ENCODE assay signal across 17 cellular contexts in genomic region chr12:32894566-32894965, GRCh38. TPM values are rescaled to one million over a fixed set of nuclear protein-coding genes. Genes with fewer than 3 reads are reported as not detected.
A peak's percentile ranks its signal among the peaks of the same experiment; 100 is the strongest.
DNase-seq lines count a peak whose midpoint lies in the region; ATAC-seq and TF ChIP-seq lines count a peak whose summit lies in the region.
"Had no signal": no experiment of that assay in that cellular context is flagged by ENCODE, and none has a peak within 500 bp of the region (broad histone marks: within the 10 kb centered on the region; RNA-seq: fewer than 3 reads in every experiment).

No MANE protein-coding gene starts in this region.

- no peak overlapping the region for H4K8ac ChIP-seq in mesendoderm (ENCODE audit: low read depth, low read length)

- TF ChIP-seq CTCF in colonic mucosa (IDR thresholded peaks at IDR 0.05), result no peak
- no peak for TF ChIP-seq CTCF in natural killer cell (IDR thresholded peaks at IDR 0.05)

- peak overlapping the region; percentile 29 for H2BK120ac ChIP-seq in mesendoderm (ENCODE audit: low read depth, low read length)

- DNase-seq in colonic mucosa (no peak), mesendoderm (no peak), DMS53 (lab: John Stamatoyannopoulos, UW) (no peak), natural killer cell (no peak)
- no peak for DNase-seq in effector memory CD8-positive, alpha-beta T cell
- DNase-seq: activated CD4-positive, alpha-beta T cell treated with anti-CD3 and anti-CD28 coated beads for 4 hours; activated naive CD8-positive, alpha-beta T cell treated with anti-CD3 and anti-CD28 coated beads for 36 hours; CD8-positive, alpha-beta memory T cell; effector CD8-positive, alpha-beta T cell; NCI-H1436; NCI-H2227 treated with DMSO at 0.1 percent for 48 hours; SHP77 treated with DMSO at 0.1 percent for 48 hours; T1000 had no signal

- no CpG with 5 or more reads among the region's 2 CpGs for WGBS in mesendoderm (ENCODE audit: extremely low coverage, insufficient coverage, low lambda C conversion rate)

- H2BK15ac ChIP-seq in mesendoderm (replicated peaks; ENCODE audit: low read depth), result peak overlapping the region; percentile 77

- peaks cover 33% of the 10 kb centered on the region for H3K4me1 ChIP-seq in ACC112 (ENCODE audit: control insufficient read depth, insufficient read depth, low read length, unreplicated experiment)
- H3K4me1 ChIP-seq in HUES6 (ENCODE audit: control insufficient read depth, insufficient read depth, low read length), result peaks cover 48% of the 10 kb centered on the region
- peaks cover 4% of the 10 kb centered on the region for H3K4me1 ChIP-seq in colonic mucosa
- peaks cover 8% of the 10 kb centered on the region for H3K4me1 ChIP-seq in mesendoderm (ENCODE audit: control insufficient read depth, low read depth, low read length)

- H3K4ac ChIP-seq in mesendoderm (ENCODE audit: low read depth, low read length), result no peak overlapping the region

- H3K9ac ChIP-seq in HUES6 (ENCODE audit: low read length) (peak overlapping the region; percentile 20), colonic mucosa (ENCODE audit: low read depth in 2 of 2, low read length in 2 of 2) (peak overlapping the region in 1 of 2 donors; percentile 76), mesendoderm (ENCODE audit: low read length) (no peak overlapping the region)

- H3K18ac ChIP-seq in mesendoderm (ENCODE audit: low read length), result peak overlapping the region; percentile 6

- intact Hi-C loops in colonic mucosa (cut with DNase I) (no loop called here), natural killer cell (cut with micrococcal nuclease) (no loop called here)

- no peak overlapping the region for H3K27ac Mint-ChIP-seq in effector memory CD8-positive, alpha-beta T cell
- no peak overlapping the region for H3K27ac Mint-ChIP-seq in natural killer cell
- H3K27ac Mint-ChIP-seq: activated naive CD8-positive, alpha-beta T cell treated with anti-CD3 and anti-CD28 coated beads for 36 hours; CD8-positive, alpha-beta memory T cell; natural killer cell treated with Interleukin-12 subunit alpha and Interleukin-12 subunit beta and Interleukin-15 and Interleukin-18, amount 100 ng/mL, for 72 hours had no signal

- H3K27ac ChIP-seq in ACC112 (ENCODE audit: low read depth, low read length), result no peak overlapping the region
- no peak overlapping the region; the same call in 1 of the 2 replicates for H3K27ac ChIP-seq in HUES6 (ENCODE audit: low read depth, low read length)
- H3K27ac ChIP-seq in colonic mucosa, result peak overlapping the region; percentile 98
- no peak overlapping the region for H3K27ac ChIP-seq in mesendoderm (ENCODE audit: low read depth, low read length)

- no peak overlapping the region for H2BK5ac ChIP-seq in mesendoderm (ENCODE audit: low read length)

- H4K5ac ChIP-seq in mesendoderm (ENCODE audit: low read length), result no peak overlapping the region

- ATAC-seq in effector memory CD8-positive, alpha-beta T cell (replicated peaks), result no peak
- ATAC-seq in natural killer cell (no peak), GM18907 (IDR thresholded peaks at IDR 0.05; ENCODE audit: unreplicated experiment) (no peak)
- ATAC-seq: natural killer cell treated with Interleukin-12 subunit alpha and Interleukin-12 subunit beta and Interleukin-15 and Interleukin-18, amount 100 ng/mL, for 72 hours had no signal

- no peak overlapping the region for H3K4me2 ChIP-seq in mesendoderm (ENCODE audit: low read length)

- no peak overlapping the region for H2AFZ ChIP-seq in ACC112 (ENCODE audit: low read length, unreplicated experiment)

- peak overlapping the region; percentile 53 for H3K56ac ChIP-seq in mesendoderm (ENCODE audit: low read length)

- no peaks in the 10 kb centered on the region for H3K9me3 Mint-ChIP-seq in effector memory CD8-positive, alpha-beta T cell
- no peaks in the 10 kb centered on the region for H3K9me3 Mint-ChIP-seq in natural killer cell
- H3K9me3 Mint-ChIP-seq: activated naive CD8-positive, alpha-beta T cell treated with anti-CD3 and anti-CD28 coated beads for 36 hours; CD8-positive, alpha-beta memory T cell; natural killer cell treated with Interleukin-12 subunit alpha and Interleukin-12 subunit beta and Interleukin-15 and Interleukin-18, amount 100 ng/mL, for 72 hours had no signal

- H3K79me1 ChIP-seq in mesendoderm (ENCODE audit: low read length), result no peaks in the 10 kb centered on the region

- H2AK5ac ChIP-seq in mesendoderm (ENCODE audit: low read length), result no peak overlapping the region

- H3K79me2 ChIP-seq in ACC112 (ENCODE audit: control insufficient read depth, insufficient read depth, low read length, unreplicated experiment), result peaks cover 8% of the 10 kb centered on the region
- peaks cover 6% of the 10 kb centered on the region for H3K79me2 ChIP-seq in mesendoderm (ENCODE audit: control insufficient read depth, insufficient read depth, low read length)

- H3K27me3 Mint-ChIP-seq in effector memory CD8-positive, alpha-beta T cell, result peaks cover 46 to 72% of the 10 kb centered on the region in 2 donors
- peaks cover 30 to 39% of the 10 kb centered on the region in 2 donors for H3K27me3 Mint-ChIP-seq in natural killer cell (ENCODE audit: low read depth in 2 of 2)

- H3K36me3 ChIP-seq in ACC112 (ENCODE audit: insufficient read depth, low read length), result no peaks in the 10 kb centered on the region
- H3K36me3 ChIP-seq in HUES6 (ENCODE audit: control insufficient read depth, insufficient read depth, low read length), result no peaks in the 10 kb centered on the region
- H3K36me3 ChIP-seq in colonic mucosa, result no peaks in the 10 kb centered on the region
- H3K36me3 ChIP-seq in mesendoderm (ENCODE audit: control insufficient read depth, insufficient read depth, low read length), result no peaks in the 10 kb centered on the region

- no peaks in the 10 kb centered on the region for H3K9me3 ChIP-seq in HUES6 (ENCODE audit: control insufficient read depth, insufficient read depth, low read depth, low read length)
- H3K9me3 ChIP-seq in colonic mucosa, result no peaks in the 10 kb centered on the region

- H3K36me3 Mint-ChIP-seq in effector memory CD8-positive, alpha-beta T cell (ENCODE audit: insufficient read depth), result no peaks in the 10 kb centered on the region
- H3K36me3 Mint-ChIP-seq in natural killer cell, result no peaks in the 10 kb centered on the region
- H3K36me3 Mint-ChIP-seq: activated naive CD8-positive, alpha-beta T cell treated with anti-CD3 and anti-CD28 coated beads for 36 hours; CD8-positive, alpha-beta memory T cell had no signal

- no peak overlapping the region for H3K23ac ChIP-seq in mesendoderm (ENCODE audit: low read length)

- H3K4me3 Mint-ChIP-seq in effector memory CD8-positive, alpha-beta T cell, result no peak overlapping the region
- no peak overlapping the region for H3K4me3 Mint-ChIP-seq in natural killer cell
- H3K4me3 Mint-ChIP-seq: activated naive CD8-positive, alpha-beta T cell treated with anti-CD3 and anti-CD28 coated beads for 36 hours had no signal

- peaks cover 14% of the 10 kb centered on the region for H3K27me3 ChIP-seq in ACC112 (ENCODE audit: insufficient read depth, low read length)
- H3K27me3 ChIP-seq in HUES6 (ENCODE audit: control insufficient read depth, insufficient read depth, low read length), result peaks cover 12% of the 10 kb centered on the region
- H3K27me3 ChIP-seq in colonic mucosa, result no peaks in the 10 kb centered on the region
- no peaks in the 10 kb centered on the region for H3K27me3 ChIP-seq in mesendoderm (ENCODE audit: insufficient read depth, low read length, poor library complexity)

- H3K4me1 Mint-ChIP-seq in effector memory CD8-positive, alpha-beta T cell (ENCODE audit: low read depth in 2 of 2), result peaks cover 7 to 13% of the 10 kb centered on the region in 2 donors
- H3K4me1 Mint-ChIP-seq in natural killer cell, result peaks cover 22% of the 10 kb centered on the region in 2 donors

- H3K4me3 ChIP-seq in ACC112 (ENCODE audit: low read depth, low read length) (peak overlapping the region; percentile 51), HUES6 (ENCODE audit: low read depth, low read length) (peak overlapping the region; percentile 87; the same call in 1 of the 2 replicates), colonic mucosa (peak overlapping the region; percentile 83), mesendoderm (ENCODE audit: low read length) (no peak overlapping the region)

RNA-seq across cellular contexts. Expression of gene PKP2, which starts 2.0 kb away (rescaled TPM):
- total RNA-seq in colonic mucosa (100 to 1,000 TPM; 130 to 187 TPM), natural killer cell (1 to 10 TPM in 1 of 3 donors, under 1 TPM in 2; 0.16 to 1.8 (median 0.52) TPM)
- polyA plus RNA-seq in mesendoderm (2013, experiment 1 of 2), result 25.5 TPM
- 26.6 TPM for polyA plus RNA-seq in mesendoderm (2013, experiment 2 of 2)

Comparison
In these comparisons a context has a peak if more than half of its experiments do, and no peak if none do; other contexts are left out.
1. RNA of gene PKP2, which starts 2.0 kb away (total RNA-seq): 130 to 187 TPM in colonic mucosa; 0.16 to 1.8 TPM in natural killer cell; every median in the first group is over 10 times any median in the second.